In genomic region chr2:230925879-230926765, GRCh38 we compare ENCODE assay signal across 8 cellular contexts. TPM values are rescaled to one million over a fixed set of nuclear protein-coding genes. Genes with fewer than 3 reads are reported as not detected.
DNase-seq lines count a peak whose midpoint lies in the region; ATAC-seq and TF ChIP-seq lines count a peak whose summit lies in the region.

No MANE protein-coding gene starts in this region.

- no peak for TF ChIP-seq CTCF in right atrium auricular region (IDR thresholded peaks at IDR 0.05)

- H3K36me3 Mint-ChIP-seq in stimulated activated effector memory CD8-positive, alpha-beta T cell treated with anti-CD3 and anti-CD28 coated beads, Interleukin-12 subunit alpha, Interleukin-12 subunit beta, amount 100 ng/mL, for 72 hours, result peaks cover 19% of the 10 kb centered on the region

- H3K27ac Mint-ChIP-seq in stimulated activated effector memory CD8-positive, alpha-beta T cell treated with anti-CD3 and anti-CD28 coated beads, Interleukin-12 subunit alpha, Interleukin-12 subunit beta, amount 100 ng/mL, for 72 hours, result peak overlapping the region; percentile 84

- H3K4me1 Mint-ChIP-seq in stimulated activated effector memory CD8-positive, alpha-beta T cell treated with anti-CD3 and anti-CD28 coated beads, Interleukin-12 subunit alpha, Interleukin-12 subunit beta, amount 100 ng/mL, for 72 hours, result peaks cover 52% of the 10 kb centered on the region

- no peaks in the 10 kb centered on the region for H3K9me3 ChIP-seq in right atrium auricular region

- ATAC-seq in HG03108 (IDR thresholded peaks at IDR 0.05; ENCODE audit: unreplicated experiment), result peak; percentile 35
- ATAC-seq in stimulated activated effector memory CD8-positive, alpha-beta T cell treated with anti-CD3 and anti-CD28 coated beads, Interleukin-12 subunit alpha, Interleukin-12 subunit beta, amount 100 ng/mL, for 72 hours, result peak; percentile 48

- no peak overlapping the region for H3K4me3 ChIP-seq in right atrium auricular region

- H3K4me1 ChIP-seq in right atrium auricular region, result no peaks in the 10 kb centered on the region

- H3K4me3 Mint-ChIP-seq in stimulated activated effector memory CD8-positive, alpha-beta T cell treated with anti-CD3 and anti-CD28 coated beads, Interleukin-12 subunit alpha, Interleukin-12 subunit beta, amount 100 ng/mL, for 72 hours, result peak overlapping the region; percentile 71

- no peaks in the 10 kb centered on the region for H3K27me3 ChIP-seq in right atrium auricular region

- H3K27ac ChIP-seq in right atrium auricular region, result no peak overlapping the region

- H3K36me3 ChIP-seq in right atrium auricular region, result no peaks in the 10 kb centered on the region

- peak; percentile 84 for DNase-seq in activated effector memory CD4-positive, alpha-beta T cell treated with anti-CD3 and anti-CD28 coated beads, Interleukin-2, amount 50 U/mL, for 16 hours
- DNase-seq in activated effector memory CD4-positive, alpha-beta T cell treated with Interleukin-2 at 50 U/mL for 16 hours, result no peak
- peak; percentile 69 for DNase-seq in activated naive CD4-positive, alpha-beta T cell treated with anti-CD3 and anti-CD28 coated beads, Interleukin-2, amount 50 U/mL, for 16 hours
- DNase-seq in stimulated activated effector memory CD8-positive, alpha-beta T cell treated with anti-CD3 and anti-CD28 coated beads, Interleukin-12 subunit alpha, Interleukin-12 subunit beta, amount 100 ng/mL, for 72 hours (ENCODE audit: low spot score in 2 of 2), result no peak
- no peak for DNase-seq in NCI-H1694 treated with DMSO at 0.1 percent for 48 hours (lab: John Stamatoyannopoulos, UW)
- DNase-seq in NCI-H2107 (lab: John Stamatoyannopoulos, UW), result no peak
- DNase-seq in right atrium auricular region (ENCODE audit: low spot score), result no peak

- no peaks in the 10 kb centered on the region for H3K9me3 Mint-ChIP-seq in stimulated activated effector memory CD8-positive, alpha-beta T cell treated with anti-CD3 and anti-CD28 coated beads, Interleukin-12 subunit alpha, Interleukin-12 subunit beta, amount 100 ng/mL, for 72 hours

RNA-seq across cellular contexts. Expression of gene GPR55, which starts 1.1 kb away (rescaled TPM):
- not detected for total RNA-seq in right atrium auricular region

Comparison
In these comparisons a context has a peak if more than half of its experiments do, and no peak if none do; other contexts are left out.
1. DNase-seq: peak in activated effector memory CD4-positive, alpha-beta T cell treated with anti-CD3 and anti-CD28 coated beads, Interleukin-2, amount 50 U/mL, for 16 hours (single experiment) and activated naive CD4-positive, alpha-beta T cell treated with anti-CD3 and anti-CD28 coated beads, Interleukin-2, amount 50 U/mL, for 16 hours (single experiment); none in activated effector memory CD4-positive, alpha-beta T cell treated with Interleukin-2 at 50 U/mL for 16 hours (single experiment), stimulated activated effector memory CD8-positive, alpha-beta T cell treated with anti-CD3 and anti-CD28 coated beads, Interleukin-12 subunit alpha, Interleukin-12 subunit beta, amount 100 ng/mL, for 72 hours (0 of 2), NCI-H1694 treated with DMSO at 0.1 percent for 48 hours (single experiment), NCI-H2107 (single experiment) and right atrium auricular region (single experiment).